In the genomic region with DNA sequence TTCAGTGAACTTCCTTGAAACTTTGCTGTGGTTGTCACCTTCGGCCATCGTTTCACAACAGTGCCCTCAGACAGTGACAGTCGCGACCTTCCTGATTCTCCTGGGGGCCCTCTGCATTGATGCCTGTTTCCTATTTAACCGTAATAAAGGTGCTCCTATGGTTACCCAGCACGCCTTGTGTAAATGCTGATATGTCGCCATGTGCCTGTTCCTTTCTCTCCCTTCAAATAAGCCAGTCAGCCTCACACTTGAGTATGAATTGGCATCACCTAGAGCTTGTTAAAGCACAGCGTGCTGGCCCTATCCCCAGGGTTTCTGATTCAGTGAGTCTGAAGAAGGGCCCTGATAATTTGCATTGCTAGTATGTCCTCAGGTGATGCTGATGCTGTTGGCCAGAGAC, we compare ENCODE assay signal across 12 cellular contexts.
A peak's percentile ranks its signal among the peaks of the same experiment; 100 is the strongest.
DNase-seq lines count a peak whose midpoint lies in the region; ATAC-seq and TF ChIP-seq lines count a peak whose summit lies in the region.
"Had no signal": no experiment of that assay in that cellular context is flagged by ENCODE, and none has a peak within 500 bp of the region (broad histone marks: within the 10 kb centered on the region; RNA-seq: fewer than 3 reads in every experiment).

No MANE protein-coding gene starts in this region.

- H3K27ac ChIP-seq in brain microvascular endothelial cell: peak overlapping the region; percentile 0

- H3K36me3 Mint-ChIP-seq in activated CD4-positive, alpha-beta T cell treated with anti-CD3 and anti-CD28 coated beads, Interleukin-2, amount 10 ng/mL, durations not matched to agents 24 days and 14 days (ENCODE audit: low read depth): peaks cover 95% of the 10 kb centered on the region
- peaks cover 100% of the 10 kb centered on the region for H3K36me3 Mint-ChIP-seq in stimulated activated effector memory CD8-positive, alpha-beta T cell treated with anti-CD3 and anti-CD28 coated beads, Interleukin-12 subunit alpha, Interleukin-12 subunit beta, amount 100 ng/mL, for 72 hours

- in situ Hi-C loops in brain microvascular endothelial cell (cut with HindIII; ENCODE audit: low pct_ligation_motif_present, low sequenced_read_pairs): no loop called here

- no peak for TF ChIP-seq CTCF in brain microvascular endothelial cell (IDR thresholded peaks at IDR 0.05; ENCODE audit: low read depth, low read length, missing control alignments)

- peaks cover 97% of the 10 kb centered on the region for H3K36me3 ChIP-seq in brain microvascular endothelial cell (replicated peaks)

- peak overlapping the region; percentile 67 for H3K27ac Mint-ChIP-seq in activated CD4-positive, alpha-beta T cell treated with anti-CD3 and anti-CD28 coated beads, Interleukin-2, amount 10 ng/mL, durations not matched to agents 24 days and 14 days
- H3K27ac Mint-ChIP-seq in stimulated activated effector memory CD8-positive, alpha-beta T cell treated with anti-CD3 and anti-CD28 coated beads, Interleukin-12 subunit alpha, Interleukin-12 subunit beta, amount 100 ng/mL, for 72 hours: peak overlapping the region; percentile 75

- intact Hi-C loops in activated CD4-positive, alpha-beta T cell treated with anti-CD3 and anti-CD28 coated beads, Interleukin-2, amount 10 ng/mL, durations not matched to agents 24 days and 14 days (cut with micrococcal nuclease): no loop called here

- no peaks in the 10 kb centered on the region for H3K9me3 Mint-ChIP-seq in activated CD4-positive, alpha-beta T cell treated with anti-CD3 and anti-CD28 coated beads, Interleukin-2, amount 10 ng/mL, durations not matched to agents 24 days and 14 days
- no peaks in the 10 kb centered on the region for H3K9me3 Mint-ChIP-seq in stimulated activated effector memory CD8-positive, alpha-beta T cell treated with anti-CD3 and anti-CD28 coated beads, Interleukin-12 subunit alpha, Interleukin-12 subunit beta, amount 100 ng/mL, for 72 hours

- H3K4me3 ChIP-seq in brain microvascular endothelial cell (ENCODE audit: low read depth, low read length): no peak overlapping the region

- H3K4me3 Mint-ChIP-seq in activated CD4-positive, alpha-beta T cell treated with anti-CD3 and anti-CD28 coated beads, Interleukin-2, amount 10 ng/mL, durations not matched to agents 24 days and 14 days: no peak overlapping the region
- peak overlapping the region; percentile 16 for H3K4me3 Mint-ChIP-seq in stimulated activated effector memory CD8-positive, alpha-beta T cell treated with anti-CD3 and anti-CD28 coated beads, Interleukin-12 subunit alpha, Interleukin-12 subunit beta, amount 100 ng/mL, for 72 hours

- H3K27me3 ChIP-seq in brain microvascular endothelial cell (replicated peaks): no peaks in the 10 kb centered on the region

- H3K4me1 Mint-ChIP-seq in activated CD4-positive, alpha-beta T cell treated with anti-CD3 and anti-CD28 coated beads, Interleukin-2, amount 10 ng/mL, durations not matched to agents 24 days and 14 days: peaks cover 41% of the 10 kb centered on the region
- H3K4me1 Mint-ChIP-seq in stimulated activated effector memory CD8-positive, alpha-beta T cell treated with anti-CD3 and anti-CD28 coated beads, Interleukin-12 subunit alpha, Interleukin-12 subunit beta, amount 100 ng/mL, for 72 hours: peaks cover 32% of the 10 kb centered on the region

- no peaks in the 10 kb centered on the region for H3K27me3 Mint-ChIP-seq in activated CD4-positive, alpha-beta T cell treated with anti-CD3 and anti-CD28 coated beads, Interleukin-2, amount 10 ng/mL, durations not matched to agents 24 days and 14 days

- peak; percentile 19 for ATAC-seq in stimulated activated effector memory CD8-positive, alpha-beta T cell treated with anti-CD3 and anti-CD28 coated beads, Interleukin-12 subunit alpha, Interleukin-12 subunit beta, amount 100 ng/mL, for 72 hours
- no peak for ATAC-seq in HG02623 (IDR thresholded peaks at IDR 0.05; ENCODE audit: unreplicated experiment)
- ATAC-seq: sciatic nerve had no signal

- no peak for DNase-seq in activated CD4-positive, alpha-beta T cell treated with anti-CD3 and anti-CD28 coated beads, Interleukin-2, amount 10 ng/mL, durations not matched to agents 24 days and 14 days
- no peak for DNase-seq in activated CD4-positive, alpha-beta T cell treated with anti-CD3 and anti-CD28 coated beads, Interleukin-2, amount 50 U/mL, for 1 hour
- DNase-seq in NCI-H146 treated with DMSO at 0.1 percent for 48 hours (lab: John Stamatoyannopoulos, UW; ENCODE audit: unreplicated experiment) (peak; percentile 93), brain microvascular endothelial cell (no peak), iPS-NIHi11 (ENCODE audit: low spot score) (no peak), NCI-H524 (lab: John Stamatoyannopoulos, UW) (no peak)
- no peak for DNase-seq in stimulated activated effector memory CD8-positive, alpha-beta T cell treated with anti-CD3 and anti-CD28 coated beads, Interleukin-12 subunit alpha, Interleukin-12 subunit beta, amount 100 ng/mL, for 72 hours (ENCODE audit: low spot score in 2 of 2)
- DNase-seq: ACHN; activated effector memory CD4-positive, alpha-beta T cell treated with anti-CD3 and anti-CD28 coated beads, Interleukin-2, amount 50 U/mL, for 16 hours; NCI-H446 had no signal
